ENCODE assay signal across 20 cellular contexts in genomic region chr12:5506821-5507231, GRCh38.
DNase-seq lines count a peak whose midpoint lies in the region; ATAC-seq, FAIRE-seq and TF ChIP-seq lines count a peak whose summit lies in the region.
"Had no signal": no experiment of that assay in that cellular context is flagged by ENCODE, and none has a peak within 500 bp of the region (broad histone marks: within the 10 kb centered on the region; RNA-seq: fewer than 3 reads in every experiment).

No MANE protein-coding gene starts in this region.

- H3K4me1 ChIP-seq in GM23248 (ENCODE audit: insufficient read depth) (no peaks in the 10 kb centered on the region), heart left ventricle (peaks cover 0 to 29% (median 13%) of the 10 kb centered on the region in 12 donors), mesenchymal stem cell (ENCODE audit: control insufficient read depth, insufficient read depth, low read depth, low read length) (no peaks in the 10 kb centered on the region)

- no peak overlapping the region for H3K14ac ChIP-seq in mesenchymal stem cell (ENCODE audit: low read length in 2 of 2)

- H3K9ac ChIP-seq in GM23248 (no peak overlapping the region), mesenchymal stem cell (ENCODE audit: low read length) (no peak overlapping the region)

- H3K9me3 ChIP-seq in GM23248 (ENCODE audit: low read depth), result no peaks in the 10 kb centered on the region
- H3K9me3 ChIP-seq in heart left ventricle, result no peaks in the 10 kb centered on the region
- no peaks in the 10 kb centered on the region for H3K9me3 ChIP-seq in mesenchymal stem cell (ENCODE audit: control insufficient read depth, low read length)

- in situ Hi-C loops in GM23248 (cut with MboI), result no loop called here

- no peak overlapping the region for H2AK5ac ChIP-seq in mesenchymal stem cell (ENCODE audit: low read length, severe bottlenecking)

- H2BK5ac ChIP-seq in mesenchymal stem cell (ENCODE audit: low read depth, low read length, poor library complexity, severe bottlenecking), result no peak overlapping the region

- no peak overlapping the region for H3K18ac ChIP-seq in mesenchymal stem cell (ENCODE audit: low read depth in 1 of 2, low read length in 2 of 2)

- no peaks in the 10 kb centered on the region for H3K9me3 Mint-ChIP-seq in mesothelial cell of epicardium
- H3K9me3 Mint-ChIP-seq: GM23338 had no signal

- DNase-seq in AG20443 (ENCODE audit: low spot score) (peak; percentile 50), GM23248 (peak; percentile 2), heart left ventricle (peak in 4 of 5 donors; percentile 57 to 80 (median 66)), mesenchymal stem cell (peak; percentile 22), RWPE1 (ENCODE audit: low spot score) (no peak), mesothelial cell of epicardium (ENCODE audit: low spot score in 2 of 2, unreplicated experiment in 2 of 2) (no peak), GM12892 (ENCODE audit: insufficient read length) (no peak)
- DNase-seq in stimulated activated CD4-positive, alpha-beta T cell treated with anti-CD3 and anti-CD28 coated beads, Interleukin-4, amount 100 ng/mL, for 1 hour, result no peak
- DNase-seq: DMS153, Karpas-422, MM.1S, NCI-H1105, NCI-H187, NCI-H446 treated with DMSO at 0.1 percent for 48 hours, NCI-H748 treated with DMSO at 0.1 percent for 48 hours, PC-9, SHP77 treated with DMSO at 0.1 percent for 48 hours had no signal

- TF ChIP-seq CTCF in heart left ventricle (IDR thresholded peaks at IDR 0.05), result no peak
- TF ChIP-seq CTCF in RWPE1 (conservative IDR thresholded peaks at IDR 0.05; ENCODE audit: low read depth), result no peak
- TF ChIP-seq CTCF in mesothelial cell of epicardium (IDR thresholded peaks at IDR 0.05; ENCODE audit: unreplicated experiment), result no peak

- H3K9me2 ChIP-seq in GM23248 (ENCODE audit: insufficient read depth), result no peaks in the 10 kb centered on the region

- no peak overlapping the region for H3K4me2 ChIP-seq in GM23248 (ENCODE audit: unreplicated experiment)
- H3K4me2 ChIP-seq in mesenchymal stem cell (ENCODE audit: low read length, poor library complexity, severe bottlenecking), result no peak overlapping the region
- H3K4me2 ChIP-seq: GM23338, PC-9 had no signal

- H3K27me3 Mint-ChIP-seq in mesothelial cell of epicardium (ENCODE audit: low read depth), result peaks cover 8% of the 10 kb centered on the region

- H3K27me3 ChIP-seq in GM23248 (replicated peaks; ENCODE audit: insufficient read depth), result no peaks in the 10 kb centered on the region
- H3K27me3 ChIP-seq in heart left ventricle, result peaks cover 0 to 6% (median 0%) of the 10 kb centered on the region in 9 donors
- peaks cover 6 to 19% of the 10 kb centered on the region in 2 experiments for H3K27me3 ChIP-seq in mesenchymal stem cell (ENCODE audit: control insufficient read depth in 1 of 2, insufficient read depth in 1 of 2, low read length in 2 of 2)

- H3K79me2 ChIP-seq in GM23248 (ENCODE audit: insufficient read depth), result no peaks in the 10 kb centered on the region

- no peak overlapping the region for H3K27ac Mint-ChIP-seq in mesothelial cell of epicardium
- H3K27ac Mint-ChIP-seq: GM23338 had no signal

- H3K27ac ChIP-seq in GM23248, result no peak overlapping the region
- no peak overlapping the region for H3K27ac ChIP-seq in heart left ventricle
- H3K27ac ChIP-seq in mesenchymal stem cell (ENCODE audit: low read length, poor library complexity, severe bottlenecking), result no peak overlapping the region
- no peak overlapping the region for H3K27ac ChIP-seq in RWPE1
- H3K27ac ChIP-seq: C4-2B, PC-9 had no signal

- H3F3A ChIP-seq in GM23248 (ENCODE audit: insufficient read depth), result no peaks in the 10 kb centered on the region

- H3K36me3 ChIP-seq in GM23248 (ENCODE audit: low read depth) (no peaks in the 10 kb centered on the region), heart left ventricle (no peaks in the 10 kb centered on the region), mesenchymal stem cell (ENCODE audit: control insufficient read depth in 1 of 2, insufficient read depth in 2 of 2, low read depth in 1 of 2, low read length in 2 of 2) (no peaks in the 10 kb centered on the region)

- no peak overlapping the region for H2AFZ ChIP-seq in GM23248
- H2AFZ ChIP-seq in mesenchymal stem cell (ENCODE audit: low read depth, low read length), result no peak overlapping the region
- H2AFZ ChIP-seq: GM23338, PC-9 had no signal

- POLR2A ChIA-PET in RWPE1 (lab: Yijun Ruan, JAX; ENCODE audit: low non-redundant PET), result no interaction called here

- FAIRE-seq in GM12892 (lab: Jason Lieb, UNC), result no peak
- FAIRE-seq: GM12878 had no signal

- CTCF ChIA-PET in RWPE1 (lab: Yijun Ruan, JAX), result no interaction called here

- H4K91ac ChIP-seq in mesenchymal stem cell (ENCODE audit: low read length), result peak overlapping the region; percentile 27

- H3K4ac ChIP-seq in mesenchymal stem cell (ENCODE audit: low read depth in 1 of 2, low read length in 2 of 2), result no peak overlapping the region

- H4K8ac ChIP-seq in mesenchymal stem cell (ENCODE audit: low read length), result no peak overlapping the region

- 55 to 58% methylated on average over 6 of the region's 6 CpGs for WGBS in GM23248 (ENCODE audit: low coverage in 1 of 2, low lambda C conversion rate in 2 of 2, missing lambda C conversion rate in 2 of 2), 2 experiments
- WGBS in heart left ventricle, 4 donors, result 34 to 45% (median 36%) methylated on average over 6 of the region's 6 CpGs
- 27% methylated on average over 6 of the region's 6 CpGs for WGBS in mesenchymal stem cell

- peak; percentile 57 to 90 (median 72) for ATAC-seq in heart left ventricle
- ATAC-seq: GM12878, GM23338 had no signal

- no peak overlapping the region for H2BK12ac ChIP-seq in mesenchymal stem cell (ENCODE audit: low read length in 2 of 2)

- H3K36me3 Mint-ChIP-seq in mesothelial cell of epicardium, result no peaks in the 10 kb centered on the region

- H3K4me3 ChIP-seq in GM23248 (no peak overlapping the region), heart left ventricle (no peak overlapping the region), mesenchymal stem cell (ENCODE audit: insufficient read depth in 1 of 2, low read depth in 1 of 2, low read length in 2 of 2) (no peak overlapping the region)
- H3K4me3 ChIP-seq: GM12878, GM23338, PC-9 had no signal

- no peak overlapping the region for H3K4me3 Mint-ChIP-seq in mesothelial cell of epicardium
- H3K4me3 Mint-ChIP-seq: GM23338 had no signal

- H2BK15ac ChIP-seq in mesenchymal stem cell (ENCODE audit: low read depth, poor library complexity, severe bottlenecking), result no peak overlapping the region

- H4K20me1 ChIP-seq in GM23248 (ENCODE audit: insufficient read depth), result no peaks in the 10 kb centered on the region

- intact Hi-C loops in heart left ventricle (cut with DNase I), result loop anchor here in 3 of 10 donors (5.0 kb wide), 3 partner anchors 60 to 80 kb away; partner anchors contain the start of gene NTF3 (in 1 of the 3)

- peaks cover 40% of the 10 kb centered on the region for H3K4me1 Mint-ChIP-seq in mesothelial cell of epicardium

- H2BK120ac ChIP-seq in mesenchymal stem cell (ENCODE audit: low read depth, low read length), result no peak overlapping the region

- no peak overlapping the region for H3K23ac ChIP-seq in mesenchymal stem cell (ENCODE audit: low read length in 2 of 2)

- TF ChIP-seq POLR2A in heart left ventricle (IDR thresholded peaks at IDR 0.05) (no peak), GM12892 (IDR thresholded peaks at IDR 0.05; ENCODE audit: low read depth, low read length) (no peak)

- H3K79me1 ChIP-seq in mesenchymal stem cell (replicated peaks; ENCODE audit: low read length, poor library complexity, severe bottlenecking), result no peaks in the 10 kb centered on the region

Comparison
In these comparisons a context has a peak if more than half of its experiments do, and no peak if none do; other contexts are left out.
1. DNase-seq: peak in AG20443 (single experiment), GM23248 (single experiment), heart left ventricle (4 of 5) and mesenchymal stem cell (single experiment); none in RWPE1 (single experiment), mesothelial cell of epicardium (0 of 2), GM12892 (single experiment) and stimulated activated CD4-positive, alpha-beta T cell treated with anti-CD3 and anti-CD28 coated beads, Interleukin-4, amount 100 ng/mL, for 1 hour (single experiment).